8 cellular contexts compared by ENCODE assay signal in the genomic region with DNA sequence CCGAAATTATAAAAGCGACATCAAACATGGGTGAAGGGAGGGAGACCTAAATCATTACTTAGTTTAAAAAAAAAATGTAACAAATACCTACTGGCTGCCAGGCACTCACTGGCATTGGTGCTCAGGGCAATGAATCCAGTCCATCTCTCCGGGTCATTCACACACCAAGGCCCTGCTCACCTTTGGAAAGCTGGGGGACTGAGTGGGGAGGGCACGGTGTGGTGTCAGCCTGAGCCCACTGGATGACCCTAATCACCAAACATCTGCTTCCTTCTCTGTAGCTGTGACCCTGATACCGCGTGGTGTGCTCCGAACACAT. TPM values are rescaled to one million over a fixed set of nuclear protein-coding genes. Genes with fewer than 3 reads are reported as not detected.
DNase-seq lines count a peak whose midpoint lies in the region; ATAC-seq and TF ChIP-seq lines count a peak whose summit lies in the region.

No MANE protein-coding gene starts in this region.

- peak overlapping the region; percentile 84 for H3K4me3 ChIP-seq in suprapubic skin

- H3K9me3 ChIP-seq in suprapubic skin = no peaks in the 10 kb centered on the region

- no peaks in the 10 kb centered on the region for H3K9me3 Mint-ChIP-seq in activated CD4-positive, alpha-beta T cell treated with anti-CD3 and anti-CD28 coated beads, Interleukin-2, amount 10 ng/mL, durations not matched to agents 24 days and 14 days
- no peaks in the 10 kb centered on the region for H3K9me3 Mint-ChIP-seq in activated naive CD8-positive, alpha-beta T cell treated with anti-CD3 and anti-CD28 coated beads, Interleukin-2, amount 10 ng/mL, durations not matched to agents 7 days and 5 days

- ATAC-seq in activated naive CD8-positive, alpha-beta T cell treated with anti-CD3 and anti-CD28 coated beads, Interleukin-2, amount 10 ng/mL, durations not matched to agents 7 days and 5 days (ENCODE audit: low read depth) = no peak
- no peak for ATAC-seq in HG03354 (IDR thresholded peaks at IDR 0.05; ENCODE audit: poor library complexity, severe bottlenecking, unreplicated experiment)

- H3K27ac ChIP-seq in suprapubic skin = peak overlapping the region; percentile 93

- H3K36me3 Mint-ChIP-seq in activated CD4-positive, alpha-beta T cell treated with anti-CD3 and anti-CD28 coated beads, Interleukin-2, amount 10 ng/mL, durations not matched to agents 24 days and 14 days (ENCODE audit: low read depth) = peaks cover 27% of the 10 kb centered on the region
- H3K36me3 Mint-ChIP-seq in activated naive CD8-positive, alpha-beta T cell treated with anti-CD3 and anti-CD28 coated beads, Interleukin-2, amount 10 ng/mL, durations not matched to agents 7 days and 5 days = peaks cover 13% of the 10 kb centered on the region

- H3K36me3 ChIP-seq in suprapubic skin = peaks cover 17% of the 10 kb centered on the region

- peak overlapping the region; percentile 89 for H3K27ac Mint-ChIP-seq in activated CD4-positive, alpha-beta T cell treated with anti-CD3 and anti-CD28 coated beads, Interleukin-2, amount 10 ng/mL, durations not matched to agents 24 days and 14 days
- H3K27ac Mint-ChIP-seq in activated naive CD8-positive, alpha-beta T cell treated with anti-CD3 and anti-CD28 coated beads, Interleukin-2, amount 10 ng/mL, durations not matched to agents 7 days and 5 days = peak overlapping the region; percentile 86

- H3K4me1 ChIP-seq in suprapubic skin = peaks cover 26% of the 10 kb centered on the region

- H3K4me1 Mint-ChIP-seq in activated CD4-positive, alpha-beta T cell treated with anti-CD3 and anti-CD28 coated beads, Interleukin-2, amount 10 ng/mL, durations not matched to agents 24 days and 14 days = peaks cover 25% of the 10 kb centered on the region
- H3K4me1 Mint-ChIP-seq in activated naive CD8-positive, alpha-beta T cell treated with anti-CD3 and anti-CD28 coated beads, Interleukin-2, amount 10 ng/mL, durations not matched to agents 7 days and 5 days = peaks cover 25% of the 10 kb centered on the region

- DNase-seq in activated CD4-positive, alpha-beta T cell treated with anti-CD3 and anti-CD28 coated beads, Interleukin-2, amount 10 ng/mL, durations not matched to agents 24 days and 14 days = no peak
- no peak for DNase-seq in activated CD4-positive, alpha-beta T cell treated with anti-CD3 and anti-CD28 coated beads, Interleukin-2, amount 50 U/mL, for 1 hour
- DNase-seq in activated naive CD8-positive, alpha-beta T cell treated with anti-CD3 and anti-CD28 coated beads, Interleukin-2, amount 10 ng/mL, durations not matched to agents 7 days and 5 days = no peak
- DNase-seq in kidney glomerular epithelial cell (lab: John Stamatoyannopoulos, UW) (peak; percentile 68), suprapubic skin (ENCODE audit: low spot score in 2 of 2) (no peak), NCI-H2107 treated with DMSO at 0.1 percent for 48 hours (lab: John Stamatoyannopoulos, UW; ENCODE audit: unreplicated experiment) (no peak)
- DNase-seq in NK-92 treated with Interleukin-12 subunit alpha and Interleukin-12 subunit beta, amount 100 ng/mL, for 24 hours (lab: John Stamatoyannopoulos, UW) = no peak

- no peak for TF ChIP-seq EP300 in suprapubic skin (IDR thresholded peaks at IDR 0.05)

- POLR2A ChIA-PET in activated naive CD8-positive, alpha-beta T cell treated with anti-CD3 and anti-CD28 coated beads, Interleukin-2, amount 10 ng/mL, durations not matched to agents 7 days and 5 days (lab: Charles Lee) = interaction anchor here (0.9 to 2.0 kb wide), 3 partner anchors 30 to 449 kb away, joined by 3 to 8 read pairs (median 6); a partner anchor contains a TSS

- no peak for TF ChIP-seq POLR2A in suprapubic skin (IDR thresholded peaks at IDR 0.05)

- TF ChIP-seq CTCF in suprapubic skin (IDR thresholded peaks at IDR 0.05) = no peak

- 19% methylated on average over 7 of the region's 7 CpGs for WGBS in suprapubic skin

- H3K4me3 Mint-ChIP-seq in activated CD4-positive, alpha-beta T cell treated with anti-CD3 and anti-CD28 coated beads, Interleukin-2, amount 10 ng/mL, durations not matched to agents 24 days and 14 days = peak overlapping the region; percentile 89
- peak overlapping the region; percentile 84 for H3K4me3 Mint-ChIP-seq in activated naive CD8-positive, alpha-beta T cell treated with anti-CD3 and anti-CD28 coated beads, Interleukin-2, amount 10 ng/mL, durations not matched to agents 7 days and 5 days

- H3K27me3 ChIP-seq in suprapubic skin = no peaks in the 10 kb centered on the region

- H3K27me3 Mint-ChIP-seq in activated CD4-positive, alpha-beta T cell treated with anti-CD3 and anti-CD28 coated beads, Interleukin-2, amount 10 ng/mL, durations not matched to agents 24 days and 14 days = no peaks in the 10 kb centered on the region
- H3K27me3 Mint-ChIP-seq in activated naive CD8-positive, alpha-beta T cell treated with anti-CD3 and anti-CD28 coated beads, Interleukin-2, amount 10 ng/mL, durations not matched to agents 7 days and 5 days = no peaks in the 10 kb centered on the region

- intact Hi-C loops in activated CD4-positive, alpha-beta T cell treated with anti-CD3 and anti-CD28 coated beads, Interleukin-2, amount 10 ng/mL, durations not matched to agents 24 days and 14 days (cut with micrococcal nuclease) = loop anchor here (1.0 to 10.0 kb wide), 3 partner anchors 30 to 449 kb away; a partner anchor contains a TSS

RNA-seq across cellular contexts. Expression of a gene that starts 0.3 kb away (rescaled TPM):
- 116 TPM in 2 replicates for total RNA-seq in activated CD4-positive, alpha-beta T cell treated with anti-CD3 and anti-CD28 coated beads, Interleukin-2, amount 10 ng/mL, durations not matched to agents 24 days and 14 days
- total RNA-seq in activated naive CD8-positive, alpha-beta T cell treated with anti-CD3 and anti-CD28 coated beads, Interleukin-2, amount 10 ng/mL, durations not matched to agents 7 days and 5 days = 10 to 100 TPM; 55.9 to 59.1 TPM
- 10 to 100 TPM; 40.9 to 62.1 (median 51.8) TPM for total RNA-seq in suprapubic skin

RNA-seq across cellular contexts. Expression of a gene that starts 30.2 kb away (rescaled TPM):
- total RNA-seq in activated CD4-positive, alpha-beta T cell treated with anti-CD3 and anti-CD28 coated beads, Interleukin-2, amount 10 ng/mL, durations not matched to agents 24 days and 14 days = 37.4 and 38.5 TPM in 2 replicates
- total RNA-seq in activated naive CD8-positive, alpha-beta T cell treated with anti-CD3 and anti-CD28 coated beads, Interleukin-2, amount 10 ng/mL, durations not matched to agents 7 days and 5 days = 10 to 100 TPM; 31.9 to 32.9 TPM
- 10 to 100 TPM; 44.4 to 48.4 (median 45.6) TPM for total RNA-seq in suprapubic skin
